ENCODE assay signal across 14 cellular contexts in genomic region chr16:56370836-56371235, GRCh38. TPM values are rescaled to one million over a fixed set of nuclear protein-coding genes. Genes with fewer than 3 reads are reported as not detected.
A peak's percentile ranks its signal among the peaks of the same experiment; 100 is the strongest.
DNase-seq lines count a peak whose midpoint lies in the region; ATAC-seq, FAIRE-seq and TF ChIP-seq lines count a peak whose summit lies in the region.
"Had no signal": no experiment of that assay in that cellular context is flagged by ENCODE, and none has a peak within 500 bp of the region (broad histone marks: within the 10 kb centered on the region; RNA-seq: fewer than 3 reads in every experiment).

No MANE protein-coding gene starts in this region.

- ATAC-seq in HepG2: peak; percentile 49; the same call in 2 of the 3 replicates
- ATAC-seq: activated CD8-positive, alpha-beta memory T cell treated with anti-CD3 and anti-CD28 coated beads, Interleukin-2, amount 10 ng/mL, durations not matched to agents 7 days and 5 days; activated naive CD8-positive, alpha-beta T cell treated with anti-CD3 and anti-CD28 coated beads, Interleukin-2, amount 50 U/mL, for 24 hours had no signal

- TF ChIP-seq RAD21 in HepG2 (CRISPR knock-in tag; IDR thresholded peaks at IDR 0.05): no peak

- no peaks in the 10 kb centered on the region for H3K27me3 ChIP-seq in HepG2 (ENCODE audit: control insufficient read depth in 1 of 2, insufficient read depth in 2 of 2, low read length in 2 of 2)
- no peaks in the 10 kb centered on the region for H3K27me3 ChIP-seq in stomach

- peaks cover 7 to 49% of the 10 kb centered on the region in 2 experiments for H3K36me3 ChIP-seq in HEK293 (ENCODE audit: control insufficient read depth in 2 of 2, insufficient read depth in 1 of 2, low read length in 2 of 2)
- H3K36me3 ChIP-seq in HepG2 (replicated peaks in 1 of 2; ENCODE audit: control insufficient read depth in 1 of 2, insufficient read depth in 2 of 2, low read length in 2 of 2): peaks cover 22 to 40% of the 10 kb centered on the region in 2 experiments
- peaks cover 13 to 44% (median 36%) of the 10 kb centered on the region in 4 donors for H3K36me3 ChIP-seq in stomach

- TF ChIP-seq POLR2A in HepG2 (IDR thresholded peaks at IDR 0.05; ENCODE audit: insufficient read depth in 1 of 2, low read depth in 2 of 2, low read length in 2 of 2): no peak
- no peak for TF ChIP-seq POLR2A in stomach (IDR thresholded peaks at IDR 0.05)

- no peak overlapping the region for H3K9ac ChIP-seq in HepG2 (ENCODE audit: insufficient read depth, low read depth, low read length)
- H3K9ac ChIP-seq: KMS-11 had no signal

- no peak overlapping the region for H3K4me2 ChIP-seq in HepG2 (ENCODE audit: low read depth, low read length)
- H3K4me2 ChIP-seq: KMS-11 had no signal

- intact Hi-C loops in HepG2 (cut with micrococcal nuclease; ENCODE audit: unreplicated experiment) (loop anchor here (2.0 kb wide), 1 partner anchor 14 kb away; no protein-coding TSS in a partner anchor), stomach (cut with DNase I; ENCODE audit: low total_unique reads) (no loop called here)

- TF ChIP-seq EP300 in HepG2 (IDR thresholded peaks at IDR 0.05; ENCODE audit: low read depth in 2 of 2, low read length in 2 of 2) (no peak), HepG2 (CRISPR knock-in tag; IDR thresholded peaks at IDR 0.05; ENCODE audit: borderline replicate concordance) (no peak), stomach (IDR thresholded peaks at IDR 0.05) (no peak)

- in situ Hi-C loops in HepG2 (cut with HindIII; ENCODE audit: extremely low pct_ligation_motif_present, low pct_unique_long_range_greater_than_20kb): no loop called here

- H3K4me1 ChIP-seq in HEK293 (ENCODE audit: control insufficient read depth, insufficient read depth, low read length) (peaks cover 28% of the 10 kb centered on the region), HepG2 (ENCODE audit: insufficient read depth, low read length) (peaks cover 11% of the 10 kb centered on the region), stomach (peaks cover 0 to 49% (median 30%) of the 10 kb centered on the region in 4 donors)

- no peak overlapping the region for H2AFZ ChIP-seq in HepG2 (ENCODE audit: low read length)

- POLR2A ChIA-PET in HEK293 (lab: Yijun Ruan, JAX) (interaction anchor here (1.0 to 1.5 kb wide), 2 partner anchors 12 to 15 kb away, joined by 3 to 6 read pairs; no protein-coding TSS in a partner anchor), HepG2 (lab: Yijun Ruan, JAX) (interaction anchor here (1.1 kb wide), 2 partner anchors 13 to 80 kb away, joined by 4 read pairs; partner anchors contain the start of genes NUDT21 and OGFOD1)

- TF ChIP-seq CTCF in HEK293 (tag by site-specific recombination; IDR thresholded peaks at IDR 0.05) (no peak), HepG2 (CRISPR knock-in tag; IDR thresholded peaks at IDR 0.05) (no peak), stomach (IDR thresholded peaks at IDR 0.05) (no peak)

- H3K9me3 ChIP-seq in HEK293 (ENCODE audit: control insufficient read depth, insufficient read depth, low read depth, low read length) (no peaks in the 10 kb centered on the region), HepG2 (ENCODE audit: low read length) (no peaks in the 10 kb centered on the region), stomach (no peaks in the 10 kb centered on the region)

- 60% methylated on average over 4 of the region's 4 CpGs for WGBS in HepG2 (ENCODE audit: low lambda C conversion rate)
- 11 to 30% (median 19%) methylated on average over 4 of the region's 4 CpGs for WGBS in stomach, 5 donors

- H4K20me1 ChIP-seq in HepG2 (ENCODE audit: insufficient read depth, low read length): no peaks in the 10 kb centered on the region

- FAIRE-seq in endometrium (lab: Jason Lieb, UNC): peak; percentile 87
- no peak for FAIRE-seq in HepG2 (lab: Jason Lieb, UNC)

- H3K79me2 ChIP-seq in HepG2 (ENCODE audit: insufficient read depth, low read length): peaks cover 3% of the 10 kb centered on the region

- CTCF ChIA-PET in HEK293 (lab: Yijun Ruan, JAX) (interaction anchor here (0.5 to 4.3 kb wide), 6 partner anchors 9 to 1349 kb away, joined by 3 to 35 read pairs (median 3); no protein-coding TSS in a partner anchor), HepG2 (lab: Yijun Ruan, JAX; ENCODE audit: low intra/inter-chr PET ratio, low total read pairs) (no interaction called here)

- DNase-seq in HepG2 (ENCODE audit: low spot score): no peak
- DNase-seq in stomach: peak; percentile 42
- DNase-seq in activated CD4-positive, alpha-beta T cell treated with anti-CD3 and anti-CD28 coated beads for 48 hours: no peak
- no peak for DNase-seq in NCI-H524 (lab: John Stamatoyannopoulos, UW)
- DNase-seq in NCI-H1105 treated with DMSO at 0.1 percent for 48 hours (lab: John Stamatoyannopoulos, UW): no peak
- no peak for DNase-seq in retina
- DNase-seq: activated CD8-positive, alpha-beta memory T cell treated with anti-CD3 and anti-CD28 coated beads, Interleukin-2, amount 10 ng/mL, durations not matched to agents 7 days and 5 days; activated naive CD8-positive, alpha-beta T cell treated with anti-CD3 and anti-CD28 coated beads, Interleukin-2, amount 50 U/mL, for 24 hours; effector CD4-positive, alpha-beta T cell; NCI-H2029 treated with DMSO at 0.1 percent for 48 hours; stimulated activated CD4-positive, alpha-beta T cell treated with anti-CD3 and anti-CD28 coated beads, Interleukin-4, amount 100 ng/mL, for 24 hours had no signal

- no peak overlapping the region for H3K27ac ChIP-seq in HEK293 (ENCODE audit: extremely low read depth, low read depth, low read length)
- H3K27ac ChIP-seq in HepG2 (ENCODE audit: extremely low read length, insufficient read depth, low read length): no peak overlapping the region
- peak overlapping the region in 4 of 5 donors; percentile 39 to 68 (median 58) for H3K27ac ChIP-seq in stomach
- H3K27ac ChIP-seq: KMS-11 had no signal

- no TSS peak for BruUV-seq in HepG2 (replicated peaks; lab: Mats Ljungman, UMichigan)

- H3K4me3 ChIP-seq in HEK293 (ENCODE audit: low read depth, low read length) (no peak overlapping the region), HepG2 (replicated peaks in 1 of 3; ENCODE audit: insufficient read depth in 1 of 3, low read depth in 2 of 3, low read length in 3 of 3) (no peak overlapping the region), stomach (no peak overlapping the region)

TF ChIP-seq in HEK293, 187 proteins besides CTCF, POLR2A, EP300 and RAD21 (continues in another document):
- TF ChIP-seq ZNF530 (tag by site-specific recombination; IDR thresholded peaks at IDR 0.05; ENCODE audit: low read depth): no peak
- TF ChIP-seq, protein P1, sequence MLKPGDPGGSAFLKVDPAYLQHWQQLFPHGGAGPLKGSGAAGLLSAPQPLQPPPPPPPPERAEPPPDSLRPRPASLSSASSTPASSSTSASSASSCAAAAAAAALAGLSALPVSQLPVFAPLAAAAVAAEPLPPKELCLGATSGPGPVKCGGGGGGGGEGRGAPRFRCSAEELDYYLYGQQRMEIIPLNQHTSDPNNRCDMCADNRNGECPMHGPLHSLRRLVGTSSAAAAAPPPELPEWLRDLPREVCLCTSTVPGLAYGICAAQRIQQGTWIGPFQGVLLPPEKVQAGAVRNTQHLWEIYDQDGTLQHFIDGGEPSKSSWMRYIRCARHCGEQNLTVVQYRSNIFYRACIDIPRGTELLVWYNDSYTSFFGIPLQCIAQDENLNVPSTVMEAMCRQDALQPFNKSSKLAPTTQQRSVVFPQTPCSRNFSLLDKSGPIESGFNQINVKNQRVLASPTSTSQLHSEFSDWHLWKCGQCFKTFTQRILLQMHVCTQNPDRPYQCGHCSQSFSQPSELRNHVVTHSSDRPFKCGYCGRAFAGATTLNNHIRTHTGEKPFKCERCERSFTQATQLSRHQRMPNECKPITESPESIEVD (tag by site-specific recombination; IDR thresholded peaks at IDR 0.05): peak; percentile 53

TF ChIP-seq in HepG2, 621 proteins besides CTCF, POLR2A, EP300 and RAD21 (continues in another document):
- TF ChIP-seq, protein P2, sequence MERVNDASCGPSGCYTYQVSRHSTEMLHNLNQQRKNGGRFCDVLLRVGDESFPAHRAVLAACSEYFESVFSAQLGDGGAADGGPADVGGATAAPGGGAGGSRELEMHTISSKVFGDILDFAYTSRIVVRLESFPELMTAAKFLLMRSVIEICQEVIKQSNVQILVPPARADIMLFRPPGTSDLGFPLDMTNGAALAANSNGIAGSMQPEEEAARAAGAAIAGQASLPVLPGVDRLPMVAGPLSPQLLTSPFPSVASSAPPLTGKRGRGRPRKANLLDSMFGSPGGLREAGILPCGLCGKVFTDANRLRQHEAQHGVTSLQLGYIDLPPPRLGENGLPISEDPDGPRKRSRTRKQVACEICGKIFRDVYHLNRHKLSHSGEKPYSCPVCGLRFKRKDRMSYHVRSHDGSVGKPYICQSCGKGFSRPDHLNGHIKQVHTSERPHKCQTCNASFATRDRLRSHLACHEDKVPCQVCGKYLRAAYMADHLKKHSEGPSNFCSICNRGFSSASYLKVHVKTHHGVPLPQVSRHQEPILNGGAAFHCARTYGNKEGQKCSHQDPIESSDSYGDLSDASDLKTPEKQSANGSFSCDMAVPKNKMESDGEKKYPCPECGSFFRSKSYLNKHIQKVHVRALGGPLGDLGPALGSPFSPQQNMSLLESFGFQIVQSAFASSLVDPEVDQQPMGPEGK (CRISPR knock-in tag; IDR thresholded peaks at IDR 0.05): peak; percentile 25; the same call in 1 of the 2 replicates

RNA-seq across cellular contexts. Expression of gene AMFR, which starts 54.5 kb away (rescaled TPM):
- total RNA-seq in HepG2 (2016; rRNA removed; fragmentation: Illumina TruSeq; extraction: Trizol): 80.0 and 108 TPM in 2 replicates
- total RNA-seq in HepG2 (2016; cell fraction: cytosol; rRNA removed; fragmentation: Illumina TruSeq; extraction: Trizol; ENCODE audit: low read depth): 55.3 and 57.1 TPM in 2 replicates
- 75.8 and 107 TPM in 2 replicates for total RNA-seq in HepG2 (2016; cell fraction: insoluble cytoplasmic fraction; rRNA removed; fragmentation: Illumina TruSeq; extraction: Trizol)
- total RNA-seq in HepG2 (2016; cell fraction: membrane; rRNA removed; fragmentation: Illumina TruSeq; extraction: Trizol): 115 and 121 TPM in 2 replicates
- total RNA-seq in HepG2 (2016; cell fraction: nucleus; rRNA removed; fragmentation: Illumina TruSeq; extraction: Trizol): 88.4 and 97.8 TPM in 2 replicates
- 52.9 and 65.3 TPM in 2 replicates for polyA plus RNA-seq in HepG2 (2011; rRNA removed)
- polyA plus RNA-seq in HepG2 (2011; cell fraction: cytosol; rRNA removed): 73.6 and 88.0 TPM in 2 replicates
- 63.5 and 69.1 TPM in 2 replicates for polyA plus RNA-seq in HepG2 (2011; cell fraction: nucleus; rRNA removed)
- 68.8 and 77.0 TPM in 2 replicates for polyA plus RNA-seq in HepG2 (2012)
- 27.7 and 29.0 TPM in 2 replicates for polyA plus RNA-seq in HepG2 (2016; cell fraction: cytosol; fragmentation: Illumina TruSeq; extraction: Trizol; ENCODE audit: low read depth)
- polyA plus RNA-seq in HepG2 (2016; cell fraction: insoluble cytoplasmic fraction; fragmentation: Illumina TruSeq; extraction: Trizol; ENCODE audit: low read depth): 47.4 and 56.2 TPM in 2 replicates
- 56.5 and 62.9 TPM in 2 replicates for polyA plus RNA-seq in HepG2 (2016; cell fraction: membrane; fragmentation: Illumina TruSeq; extraction: Trizol; ENCODE audit: low read depth)
- polyA plus RNA-seq in HepG2 (2016; cell fraction: nucleus; fragmentation: Illumina TruSeq; extraction: Trizol; ENCODE audit: insufficient read depth, low read depth): 75.6 and 79.3 TPM in 2 replicates
- polyA minus RNA-seq in HepG2 (2011; rRNA and poly(A)+ RNA removed; ENCODE audit: low replicate concordance): 174 and 688 TPM in 2 replicates
- 186 and 219 TPM in 2 replicates for polyA minus RNA-seq in HepG2 (2011; cell fraction: cytosol; rRNA and poly(A)+ RNA removed)
- 164 and 181 TPM in 2 replicates for polyA minus RNA-seq in HepG2 (2011; cell fraction: nucleus; rRNA and poly(A)+ RNA removed)
- total RNA-seq in stomach: 100 to 1,000 TPM in 3 of 5 donors, 10 to 100 TPM in 2; 43.7 to 254 (median 102) TPM
- polyA plus RNA-seq in stomach: 10 to 100 TPM; 16.8 to 30.9 (median 17.4) TPM

Comparison
In these comparisons a context has a peak if more than half of its experiments do, and no peak if none do; other contexts are left out.
1. H3K27ac ChIP-seq: peak in stomach (4 of 5); none in HEK293 (single experiment) and HepG2 (single experiment).